Comparison of ENCODE assay signal across 2 cellular contexts in genomic region chr13:33015791-33016323, GRCh38.
TF ChIP-seq lines count a peak whose summit lies in the region.

No MANE protein-coding gene starts in this region.

TF ChIP-seq in H1, 55 proteins besides CTCF, POLR2A, EP300 and RAD21:
- TF ChIP-seq JUND (IDR thresholded peaks at IDR 0.05; ENCODE audit: low read length) (no peak), CBX8 (IDR thresholded peaks at IDR 0.05; ENCODE audit: borderline replicate concordance, low read depth, low read length) (no peak), SP1 (IDR thresholded peaks at IDR 0.05; ENCODE audit: low read depth, low read length) (no peak), KDM4A (IDR thresholded peaks at IDR 0.05; ENCODE audit: low read depth, low read length, severe bottlenecking) (peak; percentile 27), SUZ12 (IDR thresholded peaks at IDR 0.05; ENCODE audit: low read length) (peak; percentile 79), ATF3 (IDR thresholded peaks at IDR 0.05; ENCODE audit: insufficient read depth, low read depth, low read length) (no peak), RBBP5 (IDR thresholded peaks at IDR 0.05; ENCODE audit: borderline replicate concordance, low read depth, low read length) (no peak), RNF2 (IDR thresholded peaks at IDR 0.05; ENCODE audit: borderline replicate concordance, low read depth, low read length, missing control alignments, poor library complexity, severe bottlenecking) (no peak), HDAC2 (IDR thresholded peaks at IDR 0.05; ENCODE audit: borderline replicate concordance in 1 of 2, low read depth in 2 of 2, low read length in 2 of 2) (no peak), EZH2 (IDR thresholded peaks at IDR 0.05; ENCODE audit: low read depth, low read length, severe bottlenecking) (peak; percentile 56), TBP (IDR thresholded peaks at IDR 0.05; ENCODE audit: low read depth, low read length) (no peak), E2F6 (IDR thresholded peaks at IDR 0.05) (peak; percentile 32; the same call in 1 of the 2 replicates), POLR2AphosphoS5 (IDR thresholded peaks at IDR 0.05; ENCODE audit: low read depth, low read length) (no peak), SP4 (IDR thresholded peaks at IDR 0.05; ENCODE audit: low read length) (no peak), USF2 (IDR thresholded peaks at IDR 0.05; ENCODE audit: low read length) (no peak), BRCA1 (IDR thresholded peaks at IDR 0.05; ENCODE audit: low read depth, low read length) (no peak), SIX5 (IDR thresholded peaks at IDR 0.05; ENCODE audit: low read depth, low read length) (no peak), CTBP2 (IDR thresholded peaks at IDR 0.05; ENCODE audit: borderline replicate concordance, insufficient read depth, insufficient read length, low read length) (no peak)
TF ChIP-seq in H1: peak in this region for 4.

TF ChIP-seq in SK-N-SH, 30 proteins besides CTCF, POLR2A, EP300 and RAD21:
- no peak for TF ChIP-seq FOXJ3 (CRISPR knock-in tag; IDR thresholded peaks at IDR 0.05)
- TF ChIP-seq MXI1 (IDR thresholded peaks at IDR 0.05; ENCODE audit: low read depth, low read length) = no peak
- TF ChIP-seq ZBTB33 (IDR thresholded peaks at IDR 0.05; ENCODE audit: borderline replicate concordance, low read depth) = no peak
- TF ChIP-seq IRF3 (IDR thresholded peaks at IDR 0.05; ENCODE audit: low read depth, low read length) = no peak
- TF ChIP-seq ELF1 (IDR thresholded peaks at IDR 0.05) = no peak
- no peak for TF ChIP-seq RCOR1 (IDR thresholded peaks at IDR 0.05; ENCODE audit: low read length)
- no peak for TF ChIP-seq FOXM1 (IDR thresholded peaks at IDR 0.05; ENCODE audit: low read depth)
- TF ChIP-seq TCF12 (IDR thresholded peaks at IDR 0.05) = no peak
- no peak for TF ChIP-seq TEAD4 (IDR thresholded peaks at IDR 0.05; ENCODE audit: borderline replicate concordance, insufficient read depth)
- no peak for TF ChIP-seq POLR2AphosphoS5 (IDR thresholded peaks at IDR 0.05; ENCODE audit: low read depth, low read length)
